Comparison of ENCODE assay signal across 8 cellular contexts in genomic region chr7:151057989-151058765, GRCh38. TPM values are rescaled to one million over a fixed set of nuclear protein-coding genes. Genes with fewer than 3 reads are reported as not detected.
A peak's percentile ranks its signal among the peaks of the same experiment; 100 is the strongest.
DNase-seq lines count a peak whose midpoint lies in the region; ATAC-seq and TF ChIP-seq lines count a peak whose summit lies in the region.

No MANE protein-coding gene starts in this region.

- TF ChIP-seq CTCF in BJ (IDR thresholded peaks at IDR 0.05; ENCODE audit: insufficient read depth, low read depth, low read length): no peak

- ATAC-seq in HG03457 (IDR thresholded peaks at IDR 0.05; ENCODE audit: unreplicated experiment): peak; percentile 85

- CTCF ChIA-PET in BJ (lab: Yijun Ruan, JAX): interaction anchor here (0.9 to 1.6 kb wide), 4 partner anchors 25 to 53 kb away, joined by 3 to 7 read pairs (median 4); no protein-coding TSS in a partner anchor

- 0 out of 2 replicates have a peak, but pooled peaks cover 1% of the 10 kb centered on the region for H3K36me3 ChIP-seq in BJ (ENCODE audit: control insufficient read depth, insufficient read depth, low read length)

- POLR2A ChIA-PET in BJ (lab: Charles Lee): interaction anchor here (0.7 kb wide), 1 partner anchor 23 kb away, joined by 3 read pairs; the partner anchor contains the start of gene FASTK

- H3K4me3 ChIP-seq in BJ (ENCODE audit: low read depth, low read length): peak overlapping the region; percentile 55

- peak overlapping the region; percentile 99 for H3K27ac ChIP-seq in cingulate gyrus (ENCODE audit: low read depth, low read length)

- no peaks in the 10 kb centered on the region for H3K27me3 ChIP-seq in BJ (ENCODE audit: control insufficient read depth, insufficient read depth, low read length)

- DNase-seq in BJ (ENCODE audit: low read depth) (peak; percentile 99), GM19240 (ENCODE audit: insufficient read length, low spot score) (peak; percentile 100), NCI-H524 (lab: John Stamatoyannopoulos, UW) (peak; percentile 98 to 99), kidney tubule cell (ENCODE audit: low spot score) (peak; percentile 100)
- DNase-seq in activated CD4-positive, alpha-beta T cell treated with anti-CD3 and anti-CD28 coated beads for 4 hours: peak; percentile 97
- peak; percentile 87 to 93 for DNase-seq in stimulated activated CD4-positive, alpha-beta T cell treated with anti-CD3 and anti-CD28 coated beads, Interleukin-1b, Interleukin-23, amount 100 ng/mL, for 1 hour (ENCODE audit: low read depth in 2 of 2)

RNA-seq across cellular contexts. Expression of gene CDK5, which starts 0.5 kb away (rescaled TPM):
- 30.0 and 33.2 TPM in 2 replicates for polyA plus RNA-seq in BJ (2011; rRNA removed)
- polyA minus RNA-seq in BJ (2011; rRNA and poly(A)+ RNA removed): 15.3 and 33.8 TPM in 2 replicates

RNA-seq across cellular contexts. Expression of gene SLC4A2, which starts 1.2 kb away (rescaled TPM):
- 59.0 and 86.1 TPM in 2 replicates for polyA plus RNA-seq in BJ (2011; rRNA removed)
- polyA minus RNA-seq in BJ (2011; rRNA and poly(A)+ RNA removed): 74.3 and 109 TPM in 2 replicates

RNA-seq across cellular contexts. Expression of gene ASIC3, which starts 9.8 kb away (rescaled TPM):
- 0.26 and 0.45 TPM in 2 replicates for polyA plus RNA-seq in BJ (2011; rRNA removed)
- polyA minus RNA-seq in BJ (2011; rRNA and poly(A)+ RNA removed): 0.24 TPM in 1 of 2 replicates, not detected in the other

RNA-seq across cellular contexts. Expression of gene FASTK, which starts 22.4 kb away (rescaled TPM):
- polyA plus RNA-seq in BJ (2011; rRNA removed): 49.3 and 89.9 TPM in 2 replicates
- 53.0 and 72.2 TPM in 2 replicates for polyA minus RNA-seq in BJ (2011; rRNA and poly(A)+ RNA removed)

RNA-seq across cellular contexts. Expression of gene TMUB1, which starts 25.1 kb away (rescaled TPM):
- polyA plus RNA-seq in BJ (2011; rRNA removed): 13.6 and 27.8 TPM in 2 replicates
- polyA minus RNA-seq in BJ (2011; rRNA and poly(A)+ RNA removed): 4.6 and 5.9 TPM in 2 replicates

Comparison
In these comparisons a context has a peak if more than half of its experiments do, and no peak if none do; other contexts are left out.
1. Peak in every context shown above with its lines: DNase-seq, ATAC-seq, H3K4me3 ChIP-seq and H3K27ac ChIP-seq.